In genomic region chr17:74873036-74873873, GRCh38 we compare ENCODE assay signal across 8 cellular contexts. TPM values are rescaled to one million over a fixed set of nuclear protein-coding genes. Genes with fewer than 3 reads are reported as not detected.
DNase-seq lines count a peak whose midpoint lies in the region; ATAC-seq and TF ChIP-seq lines count a peak whose summit lies in the region.

No MANE protein-coding gene starts in this region.

- ATAC-seq in HG02642 (IDR thresholded peaks at IDR 0.05; ENCODE audit: poor library complexity, unreplicated experiment) = peak; percentile 90
- ATAC-seq in omental fat pad (ENCODE audit: low FRiP score) = peak; percentile 97

- DNase-seq in NCI-H1105 (lab: John Stamatoyannopoulos, UW) (peak; percentile 98), SKM-1 (lab: John Stamatoyannopoulos, UW; ENCODE audit: unreplicated experiment) (peak; percentile 98), glutamatergic neuron (peak; percentile 98), omental fat pad (ENCODE audit: low spot score) (peak; percentile 100), testis (peak; percentile 100)
- DNase-seq in activated naive CD8-positive, alpha-beta T cell treated with anti-CD3 and anti-CD28 coated beads for 36 hours = peak; percentile 96

- H3K36me3 ChIP-seq in testis (ENCODE audit: low read depth, missing control alignments) = no peaks in the 10 kb centered on the region

- peaks cover 35% of the 10 kb centered on the region for H3K4me1 ChIP-seq in testis

- no peak for TF ChIP-seq CTCF in glutamatergic neuron (IDR thresholded peaks at IDR 0.05; ENCODE audit: partially characterized antibody, unreplicated experiment)
- TF ChIP-seq CTCF in omental fat pad (IDR thresholded peaks at IDR 0.05) = no peak
- TF ChIP-seq CTCF in testis (IDR thresholded peaks at IDR 0.05) = peak in 2 of 3 experiments; percentile 7 to 16

- no peaks in the 10 kb centered on the region for H3K9me3 ChIP-seq in testis

- peaks cover 15% of the 10 kb centered on the region for H3K4me1 Mint-ChIP-seq in activated naive CD8-positive, alpha-beta T cell treated with anti-CD3 and anti-CD28 coated beads for 36 hours
- peaks cover 6% of the 10 kb centered on the region for H3K4me1 Mint-ChIP-seq in glutamatergic neuron (ENCODE audit: low read depth, unreplicated experiment)

- peak overlapping the region; percentile 80 for H3K4me3 Mint-ChIP-seq in activated naive CD8-positive, alpha-beta T cell treated with anti-CD3 and anti-CD28 coated beads for 36 hours
- H3K4me3 Mint-ChIP-seq in glutamatergic neuron (ENCODE audit: unreplicated experiment) = peak overlapping the region; percentile 89

- no peaks in the 10 kb centered on the region for H3K27me3 Mint-ChIP-seq in activated naive CD8-positive, alpha-beta T cell treated with anti-CD3 and anti-CD28 coated beads for 36 hours
- H3K27me3 Mint-ChIP-seq in glutamatergic neuron (ENCODE audit: unreplicated experiment) = peaks cover 18% of the 10 kb centered on the region

- TF ChIP-seq POLR2A in GM10847 (IDR thresholded peaks at IDR 0.05; ENCODE audit: extremely low read depth, insufficient read length) (peak; percentile 94), testis (IDR thresholded peaks at IDR 0.05) (peak; percentile 36)

- no peaks in the 10 kb centered on the region for H3K9me3 Mint-ChIP-seq in activated naive CD8-positive, alpha-beta T cell treated with anti-CD3 and anti-CD28 coated beads for 36 hours
- H3K9me3 Mint-ChIP-seq in glutamatergic neuron (ENCODE audit: unreplicated experiment) = peaks cover 12% of the 10 kb centered on the region

- H3K27ac ChIP-seq in testis = peak overlapping the region; percentile 76 to 91

- H3K4me3 ChIP-seq in testis = peak overlapping the region; percentile 74 to 89

- 0% methylated on average over 48 to 49 of the region's 55 CpGs for WGBS in testis, 2 donors

- intact Hi-C loops in testis (cut with DNase I; ENCODE audit: low total_unique reads) = no loop called here

- H3K27ac Mint-ChIP-seq in activated naive CD8-positive, alpha-beta T cell treated with anti-CD3 and anti-CD28 coated beads for 36 hours = peak overlapping the region; percentile 94
- H3K27ac Mint-ChIP-seq in glutamatergic neuron (ENCODE audit: unreplicated experiment) = peak overlapping the region; percentile 87

- no peaks in the 10 kb centered on the region for H3K27me3 ChIP-seq in testis

- peaks cover 1% of the 10 kb centered on the region for H3K36me3 Mint-ChIP-seq in activated naive CD8-positive, alpha-beta T cell treated with anti-CD3 and anti-CD28 coated beads for 36 hours
- H3K36me3 Mint-ChIP-seq in glutamatergic neuron (ENCODE audit: unreplicated experiment) = no peaks in the 10 kb centered on the region

RNA-seq across cellular contexts. Expression of gene FDXR, which starts 0.5 kb away (rescaled TPM):
- 10 to 100 TPM; 13.3 to 14.6 TPM for total RNA-seq in activated naive CD8-positive, alpha-beta T cell treated with anti-CD3 and anti-CD28 coated beads for 36 hours
- 12.1 TPM for total RNA-seq in glutamatergic neuron (ENCODE audit: unreplicated experiment)
- 1 to 10 TPM; 4.4 to 5.7 (median 5.2) TPM for total RNA-seq in omental fat pad
- 100 to 1,000 TPM; 204 to 216 TPM for total RNA-seq in testis
- 97.1 TPM for polyA plus RNA-seq in testis (ENCODE audit: insufficient read depth, low read depth, low replicate concordance)

RNA-seq across cellular contexts. Expression of gene GRIN2C, which starts 13.6 kb away (rescaled TPM):
- not detected for total RNA-seq in activated naive CD8-positive, alpha-beta T cell treated with anti-CD3 and anti-CD28 coated beads for 36 hours
- total RNA-seq in glutamatergic neuron (ENCODE audit: unreplicated experiment) (0.12 TPM), omental fat pad (1 to 10 TPM in 3 of 4 donors, not detected in 1; 1.0 to 4.7 (median 1.6) TPM), testis (10 to 100 TPM; 20.1 to 20.8 TPM)
- polyA plus RNA-seq in testis (ENCODE audit: insufficient read depth, low read depth, low replicate concordance) = 7.7 TPM

RNA-seq across cellular contexts. Expression of gene FADS6, which starts 20.2 kb away (rescaled TPM):
- total RNA-seq in activated naive CD8-positive, alpha-beta T cell treated with anti-CD3 and anti-CD28 coated beads for 36 hours = not detected
- total RNA-seq in glutamatergic neuron (ENCODE audit: unreplicated experiment) = not detected
- not detected for total RNA-seq in omental fat pad
- total RNA-seq in testis = 1 to 10 TPM; 1.4 to 2.0 TPM
- 0.95 TPM for polyA plus RNA-seq in testis (ENCODE audit: insufficient read depth, low read depth, low replicate concordance)

RNA-seq across cellular contexts. Expression of gene USH1G, which starts 49.8 kb away (rescaled TPM):
- total RNA-seq in activated naive CD8-positive, alpha-beta T cell treated with anti-CD3 and anti-CD28 coated beads for 36 hours = not detected
- total RNA-seq in glutamatergic neuron (ENCODE audit: unreplicated experiment) = 0.12 TPM
- not detected for total RNA-seq in omental fat pad
- 1 to 10 TPM; 2.0 to 2.1 TPM for total RNA-seq in testis
- polyA plus RNA-seq in testis (ENCODE audit: insufficient read depth, low read depth, low replicate concordance) = 1.1 TPM

RNA-seq across cellular contexts. Expression of gene OTOP2, which starts 50.8 kb away (rescaled TPM):
- not detected for total RNA-seq in activated naive CD8-positive, alpha-beta T cell treated with anti-CD3 and anti-CD28 coated beads for 36 hours
- total RNA-seq in glutamatergic neuron (ENCODE audit: unreplicated experiment) (not detected), omental fat pad (not detected), testis (1 to 10 TPM; 2.4 to 5.7 TPM)
- 5.7 TPM for polyA plus RNA-seq in testis (ENCODE audit: insufficient read depth, low read depth, low replicate concordance)

Comparison
In these comparisons a context has a peak if more than half of its experiments do, and no peak if none do; other contexts are left out.
1. Peak in every context shown above with its lines: DNase-seq, ATAC-seq, H3K4me3 ChIP-seq and H3K27ac ChIP-seq.
2. CTCF ChIP-seq: peak in testis (2 of 3); none in glutamatergic neuron (single experiment) and omental fat pad (0 of 3).
3. RNA of gene FDXR, which starts 0.5 kb away (total RNA-seq): 204 to 216 TPM in testis; 13.3 to 14.6 TPM in activated naive CD8-positive, alpha-beta T cell treated with anti-CD3 and anti-CD28 coated beads for 36 hours, 12.1 TPM in glutamatergic neuron (single experiment) and 4.4 to 5.7 TPM in omental fat pad; every median in the first group is over 10 times any median in the second.